ENCODE assay signal across 17 cellular contexts in the genomic region with DNA sequence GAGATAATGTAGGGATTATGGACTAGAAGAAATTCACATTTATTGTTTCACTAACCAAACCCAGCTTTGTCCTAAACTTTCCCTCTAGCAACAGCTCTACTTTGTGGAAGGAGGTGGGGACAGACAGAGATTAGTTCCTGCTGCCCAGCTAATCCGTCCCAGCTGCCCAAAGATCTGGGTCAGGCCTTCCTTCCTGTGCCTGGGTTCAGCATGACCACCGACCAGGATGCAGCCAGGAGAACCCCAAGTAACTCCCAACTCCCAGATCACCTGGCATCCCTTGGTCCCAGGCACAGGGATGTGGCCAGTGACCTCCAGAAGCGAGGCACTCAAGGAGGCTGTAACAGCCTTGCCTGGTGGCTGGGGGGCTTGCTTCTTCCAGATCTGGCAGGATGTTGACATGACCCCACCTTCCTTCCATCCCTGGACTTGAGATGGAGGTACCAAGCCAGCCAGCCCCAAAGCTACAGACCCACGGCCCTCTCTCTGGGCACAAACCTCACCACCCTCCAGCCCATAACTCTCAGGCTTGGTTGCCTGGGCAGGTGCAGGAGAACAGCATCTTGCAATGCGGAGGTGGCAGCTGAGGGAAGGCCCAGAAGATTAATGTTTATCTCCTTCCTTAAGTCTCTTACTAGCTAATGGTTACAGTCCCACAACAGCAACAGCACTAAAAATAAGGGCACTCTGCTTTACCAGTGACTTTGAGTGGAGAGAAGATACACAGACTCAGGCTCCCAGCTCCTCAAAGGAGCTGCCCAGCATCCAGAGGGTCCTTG. TPM values are rescaled to one million over a fixed set of nuclear protein-coding genes. Genes with fewer than 3 reads are reported as not detected.
DNase-seq lines count a peak whose midpoint lies in the region; ATAC-seq and TF ChIP-seq lines count a peak whose summit lies in the region.
"Had no signal": no experiment of that assay in that cellular context is flagged by ENCODE, and none has a peak within 500 bp of the region (broad histone marks: within the 10 kb centered on the region; RNA-seq: fewer than 3 reads in every experiment).

No MANE protein-coding gene starts in this region.

- no peak overlapping the region for H3K4me3 ChIP-seq in SK-N-SH (ENCODE audit: low read depth in 2 of 2, low read length in 1 of 2)
- no peak overlapping the region for H3K4me3 ChIP-seq in esophagus muscularis mucosa

- peaks cover 0 to 6% of the 10 kb centered on the region in 2 experiments; a peak in 1 of 4 replicates for H3K4me1 ChIP-seq in SK-N-SH (ENCODE audit: control insufficient read depth in 1 of 2, insufficient read depth in 2 of 2, low read depth in 1 of 2, low read length in 1 of 2)
- peaks cover 36 to 100% (median 99%) of the 10 kb centered on the region in 4 donors for H3K4me1 ChIP-seq in esophagus muscularis mucosa

- TF ChIP-seq POLR2A in esophagus muscularis mucosa (IDR thresholded peaks at IDR 0.05; ENCODE audit: low read depth): no peak

- peak overlapping the region in 1 of 2 experiments; percentile 43; a peak in 2 of 4 replicates for H3K27ac ChIP-seq in SK-N-SH (ENCODE audit: low read depth in 2 of 2, low read length in 1 of 2)
- peak overlapping the region; percentile 82 to 93 (median 85) for H3K27ac ChIP-seq in esophagus muscularis mucosa (replicated peaks in 1 of 4)
- H3K27ac ChIP-seq: 22Rv1 had no signal

- H3K9me3 ChIP-seq in SK-N-SH (no peaks in the 10 kb centered on the region), T-helper 17 cell (ENCODE audit: control insufficient read depth, low read length, poor library complexity, severe bottlenecking) (no peaks in the 10 kb centered on the region), esophagus muscularis mucosa (no peaks in the 10 kb centered on the region)

- TF ChIP-seq RAD21 in SK-N-SH (IDR thresholded peaks at IDR 0.05; ENCODE audit: low read length): no peak

- DNase-seq in SK-N-SH: no peak
- no peak for DNase-seq in T-helper 17 cell
- DNase-seq in esophagus muscularis mucosa (ENCODE audit: extremely low spot score): no peak
- DNase-seq in stimulated activated naive B cell treated with anti-CD40 and anti-IgM and Interleukin-4, amounts not matched to agents 10 μg/mL and 1 μg/mL and 100 μg/mL, for 72 hours: no peak
- DNase-seq in NCI-H524 (lab: John Stamatoyannopoulos, UW): no peak
- no peak for DNase-seq in natural killer cell
- DNase-seq: activated naive CD8-positive, alpha-beta T cell treated with anti-CD3 and anti-CD28 coated beads, Interleukin-2, amount 10 ng/mL, durations not matched to agents 7 days and 5 days; central memory CD4-positive, alpha-beta T cell; glutamatergic neuron; Karpas-422; NCI-H1417; occipital lobe; stimulated activated naive CD4-positive, alpha-beta T cell had no signal

- no peak overlapping the region for H2AFZ ChIP-seq in SK-N-SH (ENCODE audit: low read depth)

- TF ChIP-seq EP300 in SK-N-SH (IDR thresholded peaks at IDR 0.05; ENCODE audit: borderline replicate concordance in 1 of 2, low read depth in 1 of 2, low read length in 1 of 2): no peak
- TF ChIP-seq EP300 in esophagus muscularis mucosa (IDR thresholded peaks at IDR 0.05): no peak

- no peaks in the 10 kb centered on the region for H3K9me3 Mint-ChIP-seq in stimulated activated naive B cell treated with anti-CD40 and anti-IgM and Interleukin-4, amounts not matched to agents 10 μg/mL and 1 μg/mL and 100 μg/mL, for 72 hours
- no peaks in the 10 kb centered on the region for H3K9me3 Mint-ChIP-seq in natural killer cell
- H3K9me3 Mint-ChIP-seq: activated naive CD8-positive, alpha-beta T cell treated with anti-CD3 and anti-CD28 coated beads, Interleukin-2, amount 10 ng/mL, durations not matched to agents 7 days and 5 days had no signal

- H3K4me1 Mint-ChIP-seq in T-helper 17 cell (peaks cover 60% of the 10 kb centered on the region), natural killer cell (peaks cover 40 to 60% of the 10 kb centered on the region in 2 donors)
- peaks cover 30 to 54% of the 10 kb centered on the region in 2 donors for H3K4me1 Mint-ChIP-seq in stimulated activated naive B cell treated with anti-CD40 and anti-IgM and Interleukin-4, amounts not matched to agents 10 μg/mL and 1 μg/mL and 100 μg/mL, for 72 hours

- WGBS in SK-N-SH (ENCODE audit: low lambda C conversion rate): 72% methylated on average over 4 of the region's 5 CpGs
- WGBS in esophagus muscularis mucosa: 54% methylated on average over 5 of the region's 5 CpGs

- H3K36me3 Mint-ChIP-seq in T-helper 17 cell (ENCODE audit: low read depth) (peaks cover 2% of the 10 kb centered on the region), natural killer cell (no peaks in the 10 kb centered on the region)
- peaks cover 16 to 32% of the 10 kb centered on the region in 2 donors for H3K36me3 Mint-ChIP-seq in stimulated activated naive B cell treated with anti-CD40 and anti-IgM and Interleukin-4, amounts not matched to agents 10 μg/mL and 1 μg/mL and 100 μg/mL, for 72 hours

- TF ChIP-seq CTCF in SK-N-SH (IDR thresholded peaks at IDR 0.05): no peak
- TF ChIP-seq CTCF in esophagus muscularis mucosa (IDR thresholded peaks at IDR 0.05): no peak
- no peak for TF ChIP-seq CTCF in natural killer cell (IDR thresholded peaks at IDR 0.05)

- no peaks in the 10 kb centered on the region for H3K27me3 ChIP-seq in SK-N-SH (ENCODE audit: insufficient read depth)
- H3K27me3 ChIP-seq in esophagus muscularis mucosa: no peaks in the 10 kb centered on the region

- H3K9me2 ChIP-seq in SK-N-SH: no peaks in the 10 kb centered on the region

- POLR2A ChIA-PET in SK-N-SH (lab: Yijun Ruan, JAX): interaction anchor here (1.0 to 1.4 kb wide), 2 partner anchors 11 kb away, joined by 4 to 5 read pairs; partner anchors contain the start of gene CAMK2G

- peaks cover 21 to 63% of the 10 kb centered on the region in 2 experiments for H3K36me3 ChIP-seq in SK-N-SH (replicated peaks in 1 of 2; ENCODE audit: control insufficient read depth in 1 of 2, insufficient read depth in 2 of 2, low read length in 1 of 2)
- H3K36me3 ChIP-seq in esophagus muscularis mucosa: peaks cover 11 to 37% (median 31%) of the 10 kb centered on the region in 4 donors

- CTCF ChIA-PET in SK-N-SH (lab: Yijun Ruan, JAX): interaction anchor here (1.3 to 37.3 kb wide), 7 partner anchors 9 to 219 kb away, joined by 4 to 753 read pairs (median 6); no protein-coding TSS in a partner anchor

- peaks cover 16% of the 10 kb centered on the region; the same call in 1 of the 2 replicates for H4K20me1 ChIP-seq in SK-N-SH (ENCODE audit: insufficient read depth)

- H3K4me2 ChIP-seq in SK-N-SH: no peak overlapping the region

- intact Hi-C loops in esophagus muscularis mucosa (cut with DNase I): no loop called here
- intact Hi-C loops in natural killer cell (cut with micrococcal nuclease): no loop called here

- H3K4me3 Mint-ChIP-seq in T-helper 17 cell (peak overlapping the region; percentile 91), natural killer cell (no peak overlapping the region)
- H3K4me3 Mint-ChIP-seq in stimulated activated naive B cell treated with anti-CD40 and anti-IgM and Interleukin-4, amounts not matched to agents 10 μg/mL and 1 μg/mL and 100 μg/mL, for 72 hours: no peak overlapping the region
- H3K4me3 Mint-ChIP-seq: activated naive CD8-positive, alpha-beta T cell treated with anti-CD3 and anti-CD28 coated beads, Interleukin-2, amount 10 ng/mL, durations not matched to agents 7 days and 5 days had no signal

- ATAC-seq in SK-N-SH treated with all-trans-retinoic acid at 6 μM for 48 hours (peak; percentile 24; the same call in 2 of the 3 replicates), T-helper 17 cell (no peak), HG02610 (IDR thresholded peaks at IDR 0.05; ENCODE audit: unreplicated experiment) (no peak), natural killer cell (no peak)
- ATAC-seq in stimulated activated naive B cell treated with anti-CD40 and anti-IgM and Interleukin-4, amounts not matched to agents 10 μg/mL and 1 μg/mL and 100 μg/mL, for 72 hours (replicated peaks): no peak

- H3F3A ChIP-seq in SK-N-SH (replicated peaks; ENCODE audit: insufficient read depth): no peaks in the 10 kb centered on the region

- H3K27me3 Mint-ChIP-seq in T-helper 17 cell (no peaks in the 10 kb centered on the region), natural killer cell (ENCODE audit: low read depth in 2 of 2) (no peaks in the 10 kb centered on the region)
- no peaks in the 10 kb centered on the region for H3K27me3 Mint-ChIP-seq in stimulated activated naive B cell treated with anti-CD40 and anti-IgM and Interleukin-4, amounts not matched to agents 10 μg/mL and 1 μg/mL and 100 μg/mL, for 72 hours
- H3K27me3 Mint-ChIP-seq: activated naive CD8-positive, alpha-beta T cell treated with anti-CD3 and anti-CD28 coated beads, Interleukin-2, amount 10 ng/mL, durations not matched to agents 7 days and 5 days had no signal

- H3K9ac ChIP-seq in SK-N-SH: no peak overlapping the region

- peak overlapping the region; percentile 94 for H3K27ac Mint-ChIP-seq in T-helper 17 cell
- H3K27ac Mint-ChIP-seq in stimulated activated naive B cell treated with anti-CD40 and anti-IgM and Interleukin-4, amounts not matched to agents 10 μg/mL and 1 μg/mL and 100 μg/mL, for 72 hours: peak overlapping the region; percentile 25
- peak overlapping the region in 1 of 2 donors; percentile 96 for H3K27ac Mint-ChIP-seq in natural killer cell
- H3K27ac Mint-ChIP-seq: activated naive CD8-positive, alpha-beta T cell treated with anti-CD3 and anti-CD28 coated beads, Interleukin-2, amount 10 ng/mL, durations not matched to agents 7 days and 5 days had no signal

- H3K79me2 ChIP-seq in SK-N-SH (ENCODE audit: insufficient read depth): peaks cover 32% of the 10 kb centered on the region; the same call in 1 of the 2 replicates

TF ChIP-seq in SK-N-SH treated with all-trans-retinoic acid at 6 μM for 48 hours, 23 proteins besides CTCF, POLR2A, EP300 and RAD21:
- no peak for TF ChIP-seq SNAI2 (CRISPR knock-in tag; IDR thresholded peaks at IDR 0.05)

RNA-seq across cellular contexts. Expression of gene CAMK2G, which starts 11.1 kb away (rescaled TPM):
- polyA plus RNA-seq in SK-N-SH (2012; rRNA removed): 41.4 and 52.2 TPM in 2 replicates
- 29.0 and 35.7 TPM in 2 replicates for polyA plus RNA-seq in SK-N-SH (2012; cell fraction: cytosol; rRNA removed)
- 103 and 119 TPM in 2 replicates for polyA plus RNA-seq in SK-N-SH (2012; cell fraction: nucleus; rRNA removed)
- total RNA-seq in T-helper 17 cell (10 to 100 TPM; 52.6 to 59.6 TPM), esophagus muscularis mucosa (100 to 1,000 TPM in 3 of 4 donors, 10 to 100 TPM in 1; 96.4 to 201 (median 159) TPM), natural killer cell (10 to 100 TPM; 53.6 to 73.8 (median 62.3) TPM)

RNA-seq across cellular contexts. Expression of gene PLAU, which starts 47.7 kb away (rescaled TPM):
- polyA plus RNA-seq in SK-N-SH (2012; rRNA removed): 159 and 200 TPM in 2 replicates
- 163 and 191 TPM in 2 replicates for polyA plus RNA-seq in SK-N-SH (2012; cell fraction: cytosol; rRNA removed)
- polyA plus RNA-seq in SK-N-SH (2012; cell fraction: nucleus; rRNA removed): 211 and 277 TPM in 2 replicates
- total RNA-seq in T-helper 17 cell: under 1 TPM in 1 of 2 donors, not detected in 1; 0.42 TPM
- total RNA-seq in esophagus muscularis mucosa: 10 to 100 TPM in 1 of 4 donors, 1 to 10 TPM in 3; 4.2 to 38.3 (median 6.9) TPM
- total RNA-seq in natural killer cell: 1 to 10 TPM in 1 of 3 donors, under 1 TPM in 2; 0.12 to 1.6 (median 0.32) TPM
- total RNA-seq: SK-MEL-5 had no signal

RNA-seq across cellular contexts. Expression of gene NDST2, which starts 51.8 kb away (rescaled TPM):
- 22.1 and 24.1 TPM in 2 replicates for polyA plus RNA-seq in SK-N-SH (2012; rRNA removed)
- 10.5 and 14.1 TPM in 2 replicates for polyA plus RNA-seq in SK-N-SH (2012; cell fraction: cytosol; rRNA removed)
- 69.9 and 86.8 TPM in 2 replicates for polyA plus RNA-seq in SK-N-SH (2012; cell fraction: nucleus; rRNA removed)
- 10 to 100 TPM; 80.6 to 80.9 TPM for total RNA-seq in T-helper 17 cell
- 10 to 100 TPM; 26.8 to 38.3 (median 31.1) TPM for total RNA-seq in esophagus muscularis mucosa
- 10 to 100 TPM; 64.7 to 73.8 (median 65.4) TPM for total RNA-seq in natural killer cell
